Comparison of ENCODE assay signal across 8 cellular contexts in genomic region chr1:116595946-116596741, GRCh38. TPM values are rescaled to one million over a fixed set of nuclear protein-coding genes. Genes with fewer than 3 reads are reported as not detected.
DNase-seq lines count a peak whose midpoint lies in the region; ATAC-seq, FAIRE-seq and TF ChIP-seq lines count a peak whose summit lies in the region.
"Not testable (repeated sequence)": the region's sequence is repeated elsewhere in the genome, so short reads cannot be mapped to it uniquely, and the experiment has no call there.

No MANE protein-coding gene starts in this region.

- not testable (repeated sequence) for H3K27ac ChIP-seq in Panc1 (ENCODE audit: low read length); HepG2 (ENCODE audit: extremely low read length, insufficient read depth, low read length)

- not testable (repeated sequence) for H3K4me1 ChIP-seq in Panc1 (ENCODE audit: control insufficient read depth, insufficient read depth, low read length); HepG2 (ENCODE audit: insufficient read depth, low read length)

- DNase-seq in AG08395 (ENCODE audit: low spot score) = peak; percentile 23
- DNase-seq in Panc1 (ENCODE audit: low read depth, low spot score); HepG2 (ENCODE audit: low spot score): not testable (repeated sequence)
- DNase-seq in activated CD8-positive, alpha-beta memory T cell treated with anti-CD3 and anti-CD28 coated beads, Interleukin-2, amount 50 U/mL, for 1 hour (ENCODE audit: extremely low read depth) = peak; percentile 4
- DNase-seq in effector CD4-positive, alpha-beta T cell = peak; percentile 18
- peak; percentile 10 for DNase-seq in stimulated activated CD4-positive, alpha-beta T cell treated with anti-CD3 and anti-CD28 coated beads, Interleukin-12 subunit alpha, Interleukin-12 subunit beta, amount 100 ng/mL, for 4 hours

- WGBS in HepG2 (ENCODE audit: low lambda C conversion rate) = 12% methylated on average over 8 of the region's 8 CpGs

- peak overlapping the region; percentile 38; the same call in 1 of the 2 replicates for H3K4me2 ChIP-seq in HepG2 (ENCODE audit: low read depth, low read length)

- not testable (repeated sequence) for H3K79me2 ChIP-seq in HepG2 (ENCODE audit: insufficient read depth, low read length)

- not testable (repeated sequence) for TF ChIP-seq POLR2A in HepG2 (IDR thresholded peaks at IDR 0.05; ENCODE audit: insufficient read depth in 1 of 2, low read depth in 2 of 2, low read length in 2 of 2)

- not testable (repeated sequence) for H3K4me3 ChIP-seq in Panc1 (ENCODE audit: low read depth in 2 of 2, low read length in 2 of 2); HepG2 (replicated peaks in 1 of 3; ENCODE audit: insufficient read depth in 1 of 3, low read depth in 2 of 3, low read length in 3 of 3)

- TF ChIP-seq CTCF in Panc1 (IDR thresholded peaks at IDR 0.05) (peak; percentile 42), HepG2 (CRISPR knock-in tag; IDR thresholded peaks at IDR 0.05) (0 out of 2 replicates have a peak, but pooled peaks have one; percentile 11)

- BruUV-seq in Panc1 (replicated peaks; lab: Mats Ljungman, UMichigan); HepG2 (replicated peaks; lab: Mats Ljungman, UMichigan): not testable (repeated sequence)

- TF ChIP-seq EP300 in HepG2 (IDR thresholded peaks at IDR 0.05; ENCODE audit: low read depth in 2 of 2, low read length in 2 of 2); HepG2 (CRISPR knock-in tag; IDR thresholded peaks at IDR 0.05; ENCODE audit: borderline replicate concordance): not testable (repeated sequence)

- not testable (repeated sequence) for H3K9ac ChIP-seq in HepG2 (ENCODE audit: insufficient read depth, low read depth, low read length)

- TF ChIP-seq RAD21 in HepG2 (CRISPR knock-in tag; IDR thresholded peaks at IDR 0.05) = not testable (repeated sequence)

- POLR2A ChIA-PET in Panc1 (lab: Charles Lee); HepG2 (lab: Yijun Ruan, JAX): not testable (repeated sequence)

- not testable (repeated sequence) for H3K27me3 ChIP-seq in Panc1 (ENCODE audit: control insufficient read depth, insufficient read depth, low read length); HepG2 (ENCODE audit: control insufficient read depth in 1 of 2, insufficient read depth in 2 of 2, low read length in 2 of 2)

- intact Hi-C loops in Panc1 (cut with micrococcal nuclease; ENCODE audit: unreplicated experiment) = not testable (repeated sequence)
- intact Hi-C loops in HepG2 (cut with micrococcal nuclease; ENCODE audit: unreplicated experiment) = loop anchor here (1.0 kb wide), 1 partner anchor 22 kb away; no protein-coding TSS in a partner anchor

- H4K20me1 ChIP-seq in HepG2 (ENCODE audit: insufficient read depth, low read length) = not testable (repeated sequence)

- H2AFZ ChIP-seq in HepG2 (ENCODE audit: low read length) = not testable (repeated sequence)

- FAIRE-seq in HepG2 (lab: Jason Lieb, UNC) = peak; percentile 95

- ATAC-seq in GM18858 (IDR thresholded peaks at IDR 0.05; ENCODE audit: unreplicated experiment) (peak; percentile 28), HG03354 (IDR thresholded peaks at IDR 0.05; ENCODE audit: poor library complexity, severe bottlenecking, unreplicated experiment) (peak; percentile 57), Panc1 (peak; percentile 79), HepG2 (peak; percentile 83)

- CTCF ChIA-PET in Panc1 (lab: Charles Lee) (interaction anchor here (0.6 to 1.8 kb wide), 4 partner anchors 22 to 954 kb away, joined by 3 to 11 read pairs (median 7); no protein-coding TSS in a partner anchor), HepG2 (lab: Yijun Ruan, JAX; ENCODE audit: low intra/inter-chr PET ratio, low total read pairs) (interaction anchor here (2.1 kb wide), 1 partner anchor 21 kb away, joined by 8 read pairs; no protein-coding TSS in a partner anchor)

- in situ Hi-C loops in Panc1 (cut with HindIII; ENCODE audit: low pct_unique_long_range_greater_than_20kb, low sequenced_read_pairs); HepG2 (cut with HindIII; ENCODE audit: extremely low pct_ligation_motif_present, low pct_unique_long_range_greater_than_20kb): not testable (repeated sequence)

- not testable (repeated sequence) for H3K36me3 ChIP-seq in Panc1 (ENCODE audit: control insufficient read depth, insufficient read depth, low read length); HepG2 (replicated peaks in 1 of 2; ENCODE audit: control insufficient read depth in 1 of 2, insufficient read depth in 2 of 2, low read length in 2 of 2)

- H3K9me3 ChIP-seq in Panc1 (ENCODE audit: control insufficient read depth, insufficient read depth, low read depth, low read length); HepG2 (ENCODE audit: low read length): not testable (repeated sequence)

TF ChIP-seq in HepG2, 621 proteins besides CTCF, POLR2A, EP300 and RAD21:
- TF ChIP-seq SMC3 (IDR thresholded peaks at IDR 0.05; ENCODE audit: low read length) = 0 out of 2 replicates have a peak, but pooled peaks have one; percentile 10
- TF ChIP-seq STAG1 (CRISPR knock-in tag; IDR thresholded peaks at IDR 0.05) = 0 out of 2 replicates have a peak, but pooled peaks have one; percentile 19

RNA-seq across cellular contexts. Expression of gene CD58, which starts 25.3 kb away (rescaled TPM):
- total RNA-seq in Panc1 (2021; ENCODE audit: unreplicated experiment) = 12.6 TPM
- polyA plus RNA-seq in Panc1 (2012; ENCODE audit: insufficient read length) = 7.8 TPM
- total RNA-seq in HepG2 (2016; rRNA removed; fragmentation: Illumina TruSeq; extraction: Trizol) = 5.3 and 9.4 TPM in 2 replicates
- total RNA-seq in HepG2 (2016; cell fraction: cytosol; rRNA removed; fragmentation: Illumina TruSeq; extraction: Trizol; ENCODE audit: low read depth) = 2.0 and 2.9 TPM in 2 replicates
- 6.5 and 11.0 TPM in 2 replicates for total RNA-seq in HepG2 (2016; cell fraction: insoluble cytoplasmic fraction; rRNA removed; fragmentation: Illumina TruSeq; extraction: Trizol)
- 1.8 and 2.9 TPM in 2 replicates for total RNA-seq in HepG2 (2016; cell fraction: membrane; rRNA removed; fragmentation: Illumina TruSeq; extraction: Trizol)
- 10.7 and 13.5 TPM in 2 replicates for total RNA-seq in HepG2 (2016; cell fraction: nucleus; rRNA removed; fragmentation: Illumina TruSeq; extraction: Trizol)
- 10.3 and 13.5 TPM in 2 replicates for polyA plus RNA-seq in HepG2 (2011; rRNA removed)
- polyA plus RNA-seq in HepG2 (2011; cell fraction: cytosol; rRNA removed) = 4.3 and 8.4 TPM in 2 replicates
- 4.4 and 5.3 TPM in 2 replicates for polyA plus RNA-seq in HepG2 (2011; cell fraction: nucleus; rRNA removed)
- polyA plus RNA-seq in HepG2 (2012) = 6.7 and 7.2 TPM in 2 replicates
- 1.5 and 2.2 TPM in 2 replicates for polyA plus RNA-seq in HepG2 (2016; cell fraction: cytosol; fragmentation: Illumina TruSeq; extraction: Trizol; ENCODE audit: low read depth)
- polyA plus RNA-seq in HepG2 (2016; cell fraction: insoluble cytoplasmic fraction; fragmentation: Illumina TruSeq; extraction: Trizol; ENCODE audit: low read depth) = 3.9 and 7.0 TPM in 2 replicates
- 1.6 and 2.2 TPM in 2 replicates for polyA plus RNA-seq in HepG2 (2016; cell fraction: membrane; fragmentation: Illumina TruSeq; extraction: Trizol; ENCODE audit: low read depth)
- polyA plus RNA-seq in HepG2 (2016; cell fraction: nucleus; fragmentation: Illumina TruSeq; extraction: Trizol; ENCODE audit: insufficient read depth, low read depth) = 17.8 and 18.5 TPM in 2 replicates
- polyA minus RNA-seq in HepG2 (2011; rRNA and poly(A)+ RNA removed; ENCODE audit: low replicate concordance) = 5.4 and 19.6 TPM in 2 replicates
- 2.8 and 5.9 TPM in 2 replicates for polyA minus RNA-seq in HepG2 (2011; cell fraction: cytosol; rRNA and poly(A)+ RNA removed)
- 8.7 and 10.6 TPM in 2 replicates for polyA minus RNA-seq in HepG2 (2011; cell fraction: nucleus; rRNA and poly(A)+ RNA removed)

Comparison
In these comparisons a context has a peak if more than half of its experiments do, and no peak if none do; other contexts are left out.
1. ATAC-seq: peak in every context shown above with its lines; median percentile 83 in HepG2; 79 in Panc1; 57 in HG03354; 28 in GM18858.